17 cellular contexts compared by ENCODE assay signal in genomic region chr15:63857459-63857856, GRCh38. TPM values are rescaled to one million over a fixed set of nuclear protein-coding genes. Genes with fewer than 3 reads are reported as not detected.
DNase-seq lines count a peak whose midpoint lies in the region; ATAC-seq and TF ChIP-seq lines count a peak whose summit lies in the region.
"Had no signal": no experiment of that assay in that cellular context is flagged by ENCODE, and none has a peak within 500 bp of the region (broad histone marks: within the 10 kb centered on the region; RNA-seq: fewer than 3 reads in every experiment).

No MANE protein-coding gene starts in this region.

- H4K20me1 ChIP-seq in OCI-LY7 (ENCODE audit: insufficient read depth, low read length): no peaks in the 10 kb centered on the region

- no peaks in the 10 kb centered on the region for H3K79me2 ChIP-seq in OCI-LY7 (ENCODE audit: insufficient read depth, low read depth, low read length)

- H2AFZ ChIP-seq in OCI-LY7 (ENCODE audit: low read length): no peak overlapping the region

- H3K4me1 ChIP-seq in RWPE2 (ENCODE audit: insufficient read depth, poor library complexity, severe bottlenecking) (no peaks in the 10 kb centered on the region), heart right ventricle (peaks cover 0 to 42% (median 33%) of the 10 kb centered on the region in 9 donors), rectal smooth muscle tissue (ENCODE audit: control insufficient read depth, insufficient read depth, low read length) (peaks cover 13% of the 10 kb centered on the region), OCI-LY7 (ENCODE audit: insufficient read depth, low read length, poor library complexity, severe bottlenecking) (no peaks in the 10 kb centered on the region)

- H3K9me3 ChIP-seq in RWPE2 (ENCODE audit: severe bottlenecking): no peaks in the 10 kb centered on the region
- H3K9me3 ChIP-seq in heart right ventricle: no peaks in the 10 kb centered on the region
- no peaks in the 10 kb centered on the region for H3K9me3 ChIP-seq in OCI-LY7 (ENCODE audit: low read length)

- POLR2A ChIA-PET in OCI-LY7 (lab: Charles Lee): no interaction called here

- no peak for TF ChIP-seq CTCF in RWPE2 (IDR thresholded peaks at IDR 0.05; ENCODE audit: poor library complexity, severe bottlenecking)
- TF ChIP-seq CTCF in heart right ventricle (IDR thresholded peaks at IDR 0.05): no peak
- TF ChIP-seq CTCF in OCI-LY7 (conservative IDR thresholded peaks at IDR 0.05; ENCODE audit: low read length): no peak

- CTCF ChIA-PET in OCI-LY7 (lab: Charles Lee; ENCODE audit: unreplicated experiment): interaction anchor here (0.8 kb wide), 1 partner anchor 15 kb away, joined by 3 read pairs; no protein-coding TSS in a partner anchor

- H3K36me3 ChIP-seq in RWPE2 (ENCODE audit: low read depth) (no peaks in the 10 kb centered on the region), heart right ventricle (no peaks in the 10 kb centered on the region), rectal smooth muscle tissue (ENCODE audit: control insufficient read depth, insufficient read depth, low read length) (no peaks in the 10 kb centered on the region), OCI-LY7 (ENCODE audit: insufficient read depth, low read length) (no peaks in the 10 kb centered on the region)

- WGBS in heart right ventricle, 2 donors: 56 to 64% methylated on average over 3 of the region's 3 CpGs

- DNase-seq in activated CD4-positive, CD25-positive, alpha-beta regulatory T cell treated with anti-CD3 and anti-CD28 coated beads, Interleukin-2, amount 50 U/mL, for 72 hours: peak; percentile 11
- DNase-seq in RWPE2 (ENCODE audit: low spot score) (no peak), heart right ventricle (peak in 1 of 2 donors; percentile 20), NCI-H1105 (lab: John Stamatoyannopoulos, UW) (no peak), OCI-LY7 (ENCODE audit: low spot score) (no peak)
- DNase-seq: activated CD4-positive, CD25-positive, alpha-beta regulatory T cell; activated naive CD4-positive, alpha-beta T cell treated with anti-CD3 and anti-CD28 coated beads, Interleukin-2, amount 10 ng/mL, durations not matched to agents 7 days and 5 days; CD8-positive, alpha-beta memory T cell; effector memory CD8-positive, alpha-beta T cell; naive B cell; NCI-H2081; retina; stimulated activated CD4-positive, alpha-beta T cell treated with anti-CD3 and anti-CD28 coated beads, Interleukin-2, amount 100 ng/mL, for 24 hours had no signal

- no peak for ATAC-seq in activated CD4-positive, CD25-positive, alpha-beta regulatory T cell treated with anti-CD3 and anti-CD28 coated beads, Interleukin-2, amount 50 U/mL, for 24 hours
- ATAC-seq in RWPE2 (ENCODE audit: low read depth): no peak; the same call in 2 of the 3 replicates
- ATAC-seq in heart right ventricle: peak in 7 of 8 donors; percentile 11 to 47 (median 26)
- no peak for ATAC-seq in GM21723 (IDR thresholded peaks at IDR 0.05; ENCODE audit: unreplicated experiment)
- ATAC-seq: effector memory CD8-positive, alpha-beta T cell; left lobe of liver had no signal

- intact Hi-C loops in heart right ventricle (cut with DNase I) (no loop called here), OCI-LY7 (cut with micrococcal nuclease; ENCODE audit: unreplicated experiment) (no loop called here)

- H3K4me2 ChIP-seq in OCI-LY7 (ENCODE audit: low read length): no peak overlapping the region

- no peak overlapping the region for H3K9ac ChIP-seq in rectal smooth muscle tissue (ENCODE audit: low read length)

- H3K4me3 ChIP-seq in RWPE2 (ENCODE audit: severe bottlenecking): no peak overlapping the region
- no peak overlapping the region for H3K4me3 ChIP-seq in heart right ventricle
- no peak overlapping the region for H3K4me3 ChIP-seq in rectal smooth muscle tissue (ENCODE audit: low read length)
- no peak overlapping the region for H3K4me3 ChIP-seq in OCI-LY7 (ENCODE audit: low read depth, low read length, poor library complexity, severe bottlenecking)

- no peaks in the 10 kb centered on the region for H3K9me2 ChIP-seq in OCI-LY7 (ENCODE audit: insufficient read depth, low read length)

- H3K27ac ChIP-seq in RWPE2 (ENCODE audit: poor library complexity, severe bottlenecking) (peak overlapping the region; percentile 2), heart right ventricle (peak overlapping the region in 9 of 10 donors; percentile 36 to 80 (median 63)), rectal smooth muscle tissue (ENCODE audit: low read depth, low read length) (peak overlapping the region; percentile 61), OCI-LY7 (ENCODE audit: low read depth, low read length, poor library complexity, severe bottlenecking) (no peak overlapping the region)

- no TSS peak for BruUV-seq in OCI-LY7 (replicated peaks; lab: Mats Ljungman, UMichigan)

- H3K27me3 ChIP-seq in RWPE2 (ENCODE audit: insufficient read depth, poor library complexity, severe bottlenecking): no peaks in the 10 kb centered on the region
- H3K27me3 ChIP-seq in heart right ventricle: no peaks in the 10 kb centered on the region
- H3K27me3 ChIP-seq in rectal smooth muscle tissue (ENCODE audit: control insufficient read depth, insufficient read depth, low read length): no peaks in the 10 kb centered on the region

RNA-seq across cellular contexts. Expression of gene HERC1, which starts 23.7 kb away (rescaled TPM):
- total RNA-seq in heart right ventricle (100 to 1,000 TPM in 4 of 10 donors, 10 to 100 TPM in 6; 58.5 to 118 (median 97.5) TPM), OCI-LY7 (2022) (70.0 and 71.5 TPM in 2 replicates)
- 10 to 100 TPM; 27.7 to 33.8 TPM for polyA plus RNA-seq in heart right ventricle
- total RNA-seq in OCI-LY7 (2014; rRNA removed; shearing (Covaris generic)): 53.2 and 55.9 TPM in 2 replicates

Comparison
In these comparisons a context has a peak if more than half of its experiments do, and no peak if none do; other contexts are left out.
1. ATAC-seq: peak in heart right ventricle (7 of 8); none in activated CD4-positive, CD25-positive, alpha-beta regulatory T cell treated with anti-CD3 and anti-CD28 coated beads, Interleukin-2, amount 50 U/mL, for 24 hours (0 of 2), RWPE2 (single experiment) and GM21723 (single experiment).